Comparison of ENCODE assay signal across 8 cellular contexts in the genomic region with DNA sequence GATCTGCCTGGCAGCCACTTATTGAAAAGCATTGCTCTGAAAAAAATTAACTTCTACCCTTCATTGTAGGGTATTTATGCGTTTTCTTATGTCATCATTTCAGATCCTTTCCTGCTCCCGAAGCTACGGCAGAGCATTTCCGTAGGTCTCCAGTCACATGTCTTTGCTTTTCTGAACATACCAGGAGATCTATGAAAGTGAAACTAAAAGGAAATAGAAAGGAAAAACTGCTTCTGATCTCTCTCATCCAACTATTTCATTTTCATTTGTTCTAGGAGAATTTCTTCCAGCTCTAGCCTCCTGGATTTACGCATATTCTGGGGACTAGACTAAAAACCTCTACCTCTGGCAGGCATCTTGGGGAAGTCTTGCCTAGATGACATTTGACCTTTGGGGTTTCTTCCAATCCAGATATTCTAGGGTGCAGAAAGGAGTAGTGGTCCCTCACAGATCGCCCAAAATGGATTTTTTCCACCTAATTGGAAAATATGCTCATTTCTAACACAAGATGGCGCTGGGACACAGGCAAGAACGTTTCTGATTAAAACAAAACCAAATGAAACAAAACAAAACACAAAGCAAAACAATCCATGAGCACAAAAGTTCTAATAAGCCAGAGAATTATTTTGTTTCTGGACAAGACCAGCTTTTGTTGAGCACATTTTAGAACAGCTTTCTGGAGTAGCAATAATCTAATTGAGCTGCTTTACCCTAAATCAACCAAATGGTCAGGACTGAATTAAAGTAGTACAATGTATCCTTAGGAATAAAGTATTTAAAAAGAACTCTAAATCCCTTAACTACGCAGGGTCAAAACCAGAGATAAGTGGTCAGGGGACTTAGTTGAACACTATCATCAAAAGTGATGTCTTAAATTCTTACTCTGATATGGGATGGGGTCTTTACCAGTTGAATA. TPM values are rescaled to one million over a fixed set of nuclear protein-coding genes. Genes with fewer than 3 reads are reported as not detected.
DNase-seq lines count a peak whose midpoint lies in the region; ATAC-seq and TF ChIP-seq lines count a peak whose summit lies in the region.

No MANE protein-coding gene starts in this region.

- no peaks in the 10 kb centered on the region for H3K36me3 Mint-ChIP-seq in Caco-2 (ENCODE audit: insufficient read depth, unreplicated experiment)

- H3K27ac Mint-ChIP-seq in Caco-2 (ENCODE audit: unreplicated experiment) = no peak overlapping the region

- H3K27me3 ChIP-seq in Caco-2 (replicated peaks; ENCODE audit: control insufficient read depth, insufficient read depth, low read length) = no peaks in the 10 kb centered on the region

- H3K9me3 ChIP-seq in Caco-2 = no peaks in the 10 kb centered on the region

- H3K27me3 Mint-ChIP-seq in Caco-2 (ENCODE audit: insufficient read depth, unreplicated experiment) = peaks cover 7% of the 10 kb centered on the region

- 0 out of 2 replicates have a peak, but pooled peaks cover 3% of the 10 kb centered on the region for H3K4me1 ChIP-seq in Caco-2

- H3K9me3 Mint-ChIP-seq in Caco-2 (ENCODE audit: unreplicated experiment) = no peaks in the 10 kb centered on the region

- intact Hi-C loops in Caco-2 (cut with micrococcal nuclease; ENCODE audit: unreplicated experiment) = loop anchor here (1.0 to 10.0 kb wide), 5 partner anchors 110 to 392 kb away; no protein-coding TSS in a partner anchor

- CTCF ChIA-PET in Caco-2 (lab: Charles Lee) = interaction anchor here (0.6 to 6.3 kb wide), 15 partner anchors 10 to 392 kb away, joined by 3 to 93 read pairs (median 5); no protein-coding TSS in a partner anchor

- ATAC-seq in left lobe of liver = peak; percentile 82

- peaks cover 14% of the 10 kb centered on the region for H3K4me1 Mint-ChIP-seq in Caco-2 (ENCODE audit: low read depth, unreplicated experiment)

- POLR2A ChIA-PET in Caco-2 (lab: Charles Lee) = no interaction called here

- BruUV-seq in Caco-2 (replicated peaks; lab: Mats Ljungman, UMichigan) = no TSS peak

- H3K27ac ChIP-seq in temporal lobe (ENCODE audit: low read depth, low read length) = peak overlapping the region; percentile 63

- H3K36me3 ChIP-seq in Caco-2 (ENCODE audit: control insufficient read depth, insufficient read depth, low read length) = no peaks in the 10 kb centered on the region

- no peak overlapping the region for H3K4me3 ChIP-seq in Caco-2 (ENCODE audit: low read depth, low read length)

- DNase-seq in Caco-2 (peak in 1 of 2 experiments; percentile 67), H4 (ENCODE audit: low spot score) (peak; percentile 53), RPMI8226 (peak; percentile 52), cerebellum (ENCODE audit: low spot score) (peak; percentile 26), left lobe of liver (ENCODE audit: low spot score) (no peak), islet precursor cell (no peak), COR-L47 (lab: John Stamatoyannopoulos, UW) (no peak)

- H3K4me3 Mint-ChIP-seq in Caco-2 (ENCODE audit: unreplicated experiment) = no peak overlapping the region

- TF ChIP-seq CTCF in Caco-2 (IDR thresholded peaks at IDR 0.05; ENCODE audit: insufficient read depth in 1 of 2, low read depth in 1 of 2, low read length in 1 of 2, severe bottlenecking in 1 of 2, unreplicated experiment in 1 of 2) = peak; percentile 90 to 98

RNA-seq across cellular contexts. Expression of gene PARP11, which starts 12.2 kb away (rescaled TPM):
- total RNA-seq in Caco-2 (2022) (18.1 and 19.0 TPM in 2 replicates), cerebellum (17.0 TPM), left lobe of liver (4.8 TPM), temporal lobe (14.3 TPM)
- total RNA-seq in H4 (2014; rRNA removed; shearing (Covaris generic)) = 6.0 and 16.0 TPM in 2 replicates

Comparison
In these comparisons a context has a peak if more than half of its experiments do, and no peak if none do; other contexts are left out.
1. DNase-seq: peak in H4 (single experiment), RPMI8226 (single experiment) and cerebellum (single experiment); none in left lobe of liver (single experiment), islet precursor cell (single experiment) and COR-L47 (single experiment).